ENCODE assay signal across 8 cellular contexts in the genomic region with DNA sequence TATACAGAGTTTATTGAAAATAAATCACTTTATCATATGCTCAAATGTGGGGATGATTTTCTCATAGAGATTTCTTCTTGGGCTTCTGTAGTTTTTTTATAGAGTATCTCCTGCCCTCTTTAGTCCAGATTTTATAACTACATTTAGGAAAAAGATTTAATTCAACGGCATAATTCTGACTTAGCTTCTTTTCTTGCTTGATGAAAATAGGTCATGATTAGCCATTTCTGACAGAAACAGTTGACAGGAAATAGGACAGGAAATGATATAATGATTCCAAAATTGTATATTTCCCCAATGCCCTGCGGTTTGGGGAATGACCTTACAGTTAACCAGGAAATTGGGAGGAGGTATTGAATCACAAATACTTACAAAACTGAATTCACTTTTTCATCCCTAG.
DNase-seq lines count a peak whose midpoint lies in the region; FAIRE-seq and TF ChIP-seq lines count a peak whose summit lies in the region.
"Had no signal": no experiment of that assay in that cellular context is flagged by ENCODE, and none has a peak within 500 bp of the region (broad histone marks: within the 10 kb centered on the region; RNA-seq: fewer than 3 reads in every experiment).

No MANE protein-coding gene starts in this region.

- CTCF ChIA-PET in activated CD4-positive, alpha-beta memory T cell treated with anti-CD3 and anti-CD28 coated beads for 36 hours (lab: Charles Lee) = no interaction called here

- no peak overlapping the region for H3K4me3 ChIP-seq in dorsolateral prefrontal cortex

- H3K27me3 Mint-ChIP-seq in activated CD4-positive, alpha-beta memory T cell treated with anti-CD3 and anti-CD28 coated beads for 36 hours = no peaks in the 10 kb centered on the region

- no peak for TF ChIP-seq POLR2A in H54 (IDR thresholded peaks at IDR 0.05; ENCODE audit: low read depth, low read length)

- intact Hi-C loops in dorsolateral prefrontal cortex (cut with DNase I) = no loop called here
- intact Hi-C loops in activated CD4-positive, alpha-beta memory T cell treated with anti-CD3 and anti-CD28 coated beads for 36 hours (cut with micrococcal nuclease) = no loop called here

- no peak overlapping the region for H3K27ac Mint-ChIP-seq in activated CD4-positive, alpha-beta memory T cell treated with anti-CD3 and anti-CD28 coated beads for 36 hours
- H3K27ac Mint-ChIP-seq: nephron progenitor cell had no signal

- no peaks in the 10 kb centered on the region for H3K36me3 Mint-ChIP-seq in activated CD4-positive, alpha-beta memory T cell treated with anti-CD3 and anti-CD28 coated beads for 36 hours

- H3K27me3 ChIP-seq in dorsolateral prefrontal cortex = no peaks in the 10 kb centered on the region

- TF ChIP-seq CTCF in dorsolateral prefrontal cortex (IDR thresholded peaks at IDR 0.05 in 54 of 56, conservative IDR thresholded peaks at IDR 0.05 in 2 of 56; ENCODE audit: low read depth in 1 of 56, partially characterized antibody in 56 of 56) = peak in 45 of 56 donors; percentile 16 to 66 (median 34)

- FAIRE-seq in H54 (lab: Jason Lieb, UNC) = peak; percentile 50

- H3K27ac ChIP-seq in dorsolateral prefrontal cortex = no peak overlapping the region

- peak; percentile 0 for DNase-seq in H54 (ENCODE audit: insufficient read length, low spot score)
- DNase-seq in NCI-H748 treated with DMSO at 0.1 percent for 48 hours (lab: John Stamatoyannopoulos, UW) = peak; percentile 38
- DNase-seq in dorsolateral prefrontal cortex = no peak
- DNase-seq in pons (ENCODE audit: low spot score) = peak; percentile 20
- no peak for DNase-seq in activated CD4-positive, alpha-beta T cell treated with anti-CD3 and anti-CD28 coated beads, Interleukin-2, amount 50 U/mL, for 4 hours
- DNase-seq in activated CD4-positive, alpha-beta memory T cell treated with anti-CD3 and anti-CD28 coated beads for 36 hours = no peak
- DNase-seq in T-helper 1 cell = no peak
- DNase-seq: nephron progenitor cell had no signal

- H3K9me3 Mint-ChIP-seq in activated CD4-positive, alpha-beta memory T cell treated with anti-CD3 and anti-CD28 coated beads for 36 hours = no peaks in the 10 kb centered on the region

- H3K4me1 Mint-ChIP-seq in activated CD4-positive, alpha-beta memory T cell treated with anti-CD3 and anti-CD28 coated beads for 36 hours (ENCODE audit: low read depth) = no peaks in the 10 kb centered on the region
- H3K4me1 Mint-ChIP-seq: nephron progenitor cell had no signal

- H3K4me3 Mint-ChIP-seq in activated CD4-positive, alpha-beta memory T cell treated with anti-CD3 and anti-CD28 coated beads for 36 hours = no peak overlapping the region
- H3K4me3 Mint-ChIP-seq: nephron progenitor cell had no signal

- POLR2A ChIA-PET in activated CD4-positive, alpha-beta memory T cell treated with anti-CD3 and anti-CD28 coated beads for 36 hours (lab: Charles Lee) = no interaction called here

Comparison
In these comparisons a context has a peak if more than half of its experiments do, and no peak if none do; other contexts are left out.
1. DNase-seq: peak in H54 (single experiment), NCI-H748 treated with DMSO at 0.1 percent for 48 hours (single experiment) and pons (single experiment); none in dorsolateral prefrontal cortex (0 of 10), activated CD4-positive, alpha-beta T cell treated with anti-CD3 and anti-CD28 coated beads, Interleukin-2, amount 50 U/mL, for 4 hours (0 of 2), activated CD4-positive, alpha-beta memory T cell treated with anti-CD3 and anti-CD28 coated beads for 36 hours (single experiment) and T-helper 1 cell (0 of 5).